Comparison of ENCODE assay signal across 16 cellular contexts in genomic region chr2:237729681-237730475, GRCh38.
A peak's percentile ranks its signal among the peaks of the same experiment; 100 is the strongest.
DNase-seq lines count a peak whose midpoint lies in the region; ATAC-seq and TF ChIP-seq lines count a peak whose summit lies in the region.
"Had no signal": no experiment of that assay in that cellular context is flagged by ENCODE, and none has a peak within 500 bp of the region (broad histone marks: within the 10 kb centered on the region; RNA-seq: fewer than 3 reads in every experiment).

No MANE protein-coding gene starts in this region.

- no peak overlapping the region for H3K9ac ChIP-seq in endodermal cell (ENCODE audit: extremely low read depth, low read length, poor library complexity, severe bottlenecking)
- H3K9ac ChIP-seq: BLaER1 had no signal

- H3K4me1 ChIP-seq in lung (ENCODE audit: control insufficient read depth in 2 of 2, insufficient read depth in 2 of 2, low read length in 2 of 2) (peaks cover 22 to 41% of the 10 kb centered on the region in 2 donors), urinary bladder (ENCODE audit: insufficient read depth) (peaks cover 6% of the 10 kb centered on the region), endodermal cell (ENCODE audit: control insufficient read depth, insufficient read depth, low read length) (peaks cover 25% of the 10 kb centered on the region)

- intact Hi-C loops in natural killer cell (cut with micrococcal nuclease): loop anchor here (5.0 kb wide), 1 partner anchor 33 kb away; no protein-coding TSS in a partner anchor

- H3K36me3 Mint-ChIP-seq in natural killer cell treated with Interleukin-12 subunit alpha and Interleukin-12 subunit beta and Interleukin-15 and Interleukin-18, amount 100 ng/mL, for 72 hours: peaks cover 4% of the 10 kb centered on the region
- H3K36me3 Mint-ChIP-seq in natural killer cell (no peaks in the 10 kb centered on the region), endodermal cell (ENCODE audit: low read depth) (peaks cover 19% of the 10 kb centered on the region)
- peaks cover 49% of the 10 kb centered on the region for H3K36me3 Mint-ChIP-seq in activated CD4-positive, alpha-beta memory T cell treated with anti-CD3 and anti-CD28 coated beads, Interleukin-2, amount 10 ng/mL, durations not matched to agents 7 days and 5 days (ENCODE audit: low read depth)

- peak overlapping the region; percentile 95 for H3K4me3 Mint-ChIP-seq in natural killer cell treated with Interleukin-12 subunit alpha and Interleukin-12 subunit beta and Interleukin-15 and Interleukin-18, amount 100 ng/mL, for 72 hours
- H3K4me3 Mint-ChIP-seq in natural killer cell (no peak overlapping the region), endodermal cell (no peak overlapping the region)
- no peak overlapping the region for H3K4me3 Mint-ChIP-seq in activated CD4-positive, alpha-beta memory T cell treated with anti-CD3 and anti-CD28 coated beads, Interleukin-2, amount 10 ng/mL, durations not matched to agents 7 days and 5 days

- TF ChIP-seq CTCF in natural killer cell (IDR thresholded peaks at IDR 0.05) (no peak), lung (IDR thresholded peaks at IDR 0.05; ENCODE audit: control extremely low read depth, extremely low read depth) (no peak), endodermal cell (conservative IDR thresholded peaks at IDR 0.05) (no peak)

- CTCF ChIA-PET in activated CD4-positive, alpha-beta memory T cell treated with anti-CD3 and anti-CD28 coated beads, Interleukin-2, amount 10 ng/mL, durations not matched to agents 7 days and 5 days (lab: Charles Lee): interaction anchor here (1.3 to 1.7 kb wide), 2 partner anchors 15 to 149 kb away, joined by 4 to 5 read pairs; no protein-coding TSS in a partner anchor

- H3K36me3 ChIP-seq in lung (ENCODE audit: control insufficient read depth in 2 of 2, insufficient read depth in 2 of 2, low read length in 2 of 2) (peaks cover 0 to 3% of the 10 kb centered on the region in 2 donors), urinary bladder (ENCODE audit: insufficient read depth) (no peaks in the 10 kb centered on the region), endodermal cell (ENCODE audit: control insufficient read depth, insufficient read depth, low read length) (peaks cover 59% of the 10 kb centered on the region)

- POLR2A ChIA-PET in activated CD4-positive, alpha-beta memory T cell treated with anti-CD3 and anti-CD28 coated beads, Interleukin-2, amount 10 ng/mL, durations not matched to agents 7 days and 5 days (lab: Charles Lee): interaction anchor here (2.6 to 4.0 kb wide), 2 partner anchors 33 to 36 kb away, joined by 20 to 21 read pairs; no protein-coding TSS in a partner anchor

- no peak overlapping the region for H3K4me3 ChIP-seq in lung
- peak overlapping the region; percentile 20 for H3K4me3 ChIP-seq in urinary bladder (ENCODE audit: low read depth, low read length)
- no peak overlapping the region for H3K4me3 ChIP-seq in endodermal cell (ENCODE audit: low read length)
- H3K4me3 ChIP-seq: BLaER1 had no signal

- H3K4me1 Mint-ChIP-seq in natural killer cell treated with Interleukin-12 subunit alpha and Interleukin-12 subunit beta and Interleukin-15 and Interleukin-18, amount 100 ng/mL, for 72 hours (ENCODE audit: low read depth in 2 of 2): peaks cover 40 to 66% of the 10 kb centered on the region in 2 donors
- peaks cover 63 to 70% of the 10 kb centered on the region in 2 donors for H3K4me1 Mint-ChIP-seq in natural killer cell
- peaks cover 64% of the 10 kb centered on the region for H3K4me1 Mint-ChIP-seq in activated CD4-positive, alpha-beta memory T cell treated with anti-CD3 and anti-CD28 coated beads, Interleukin-2, amount 10 ng/mL, durations not matched to agents 7 days and 5 days
- peaks cover 24% of the 10 kb centered on the region for H3K4me1 Mint-ChIP-seq in endodermal cell

- H3K9me3 Mint-ChIP-seq in natural killer cell treated with Interleukin-12 subunit alpha and Interleukin-12 subunit beta and Interleukin-15 and Interleukin-18, amount 100 ng/mL, for 72 hours: no peaks in the 10 kb centered on the region
- H3K9me3 Mint-ChIP-seq in natural killer cell (no peaks in the 10 kb centered on the region), endodermal cell (no peaks in the 10 kb centered on the region)
- H3K9me3 Mint-ChIP-seq in activated CD4-positive, alpha-beta memory T cell treated with anti-CD3 and anti-CD28 coated beads, Interleukin-2, amount 10 ng/mL, durations not matched to agents 7 days and 5 days: no peaks in the 10 kb centered on the region

- no peak for ATAC-seq in natural killer cell treated with Interleukin-12 subunit alpha and Interleukin-12 subunit beta and Interleukin-15 and Interleukin-18, amount 100 ng/mL, for 72 hours
- no peak for ATAC-seq in natural killer cell
- ATAC-seq in lung (ENCODE audit: insufficient read depth, low FRiP score): no peak
- ATAC-seq: activated CD4-positive, CD25-positive, alpha-beta regulatory T cell treated with anti-CD3 and anti-CD28 coated beads, Interleukin-2, amount 50 U/mL, for 24 hours had no signal

- H3K27me3 ChIP-seq in lung (ENCODE audit: control insufficient read depth, insufficient read depth) (no peaks in the 10 kb centered on the region), endodermal cell (ENCODE audit: control insufficient read depth, insufficient read depth, low read length, poor library complexity, severe bottlenecking) (no peaks in the 10 kb centered on the region)
- H3K27me3 ChIP-seq: BLaER1 had no signal

- DNase-seq in natural killer cell treated with Interleukin-12 subunit alpha and Interleukin-12 subunit beta and Interleukin-15 and Interleukin-18, amount 100 ng/mL, for 72 hours (ENCODE audit: low spot score): no peak
- DNase-seq in natural killer cell: no peak
- no peak for DNase-seq in activated CD4-positive, alpha-beta memory T cell treated with anti-CD3 and anti-CD28 coated beads, Interleukin-2, amount 10 ng/mL, durations not matched to agents 7 days and 5 days
- peak; percentile 9 for DNase-seq in lung (ENCODE audit: low spot score)
- DNase-seq in DMS153 treated with DMSO at 0.1 percent for 48 hours (lab: John Stamatoyannopoulos, UW; ENCODE audit: unreplicated experiment): no peak
- no peak for DNase-seq in GDM1 (lab: John Stamatoyannopoulos, UW)
- no peak for DNase-seq in endodermal cell
- DNase-seq: activated gamma-delta T cell; central memory CD4-positive, alpha-beta T cell; EL; erythroblast; stimulated activated CD4-positive, alpha-beta T cell treated with anti-CD3 and anti-CD28 coated beads, Interleukin-2, amount 100 ng/mL, for 48 hours; stimulated activated naive CD4-positive, alpha-beta T cell had no signal

- H3K27ac Mint-ChIP-seq in natural killer cell treated with Interleukin-12 subunit alpha and Interleukin-12 subunit beta and Interleukin-15 and Interleukin-18, amount 100 ng/mL, for 72 hours: peak overlapping the region; percentile 93
- H3K27ac Mint-ChIP-seq in natural killer cell: peak overlapping the region in 1 of 2 donors; percentile 54
- H3K27ac Mint-ChIP-seq in activated CD4-positive, alpha-beta memory T cell treated with anti-CD3 and anti-CD28 coated beads, Interleukin-2, amount 10 ng/mL, durations not matched to agents 7 days and 5 days: peak overlapping the region; percentile 15
- no peak overlapping the region for H3K27ac Mint-ChIP-seq in endodermal cell

- H3K9me3 ChIP-seq in lung (ENCODE audit: control insufficient read depth in 2 of 2, insufficient read depth in 1 of 2, low read length in 1 of 2): peaks cover 0 to 2% of the 10 kb centered on the region in 2 donors
- H3K9me3 ChIP-seq in endodermal cell (ENCODE audit: control insufficient read depth, low read length): no peaks in the 10 kb centered on the region
- H3K9me3 ChIP-seq: BLaER1 had no signal

- WGBS in lung, 2 donors: 59 to 77% methylated on average over 12 of the region's 12 CpGs
- WGBS in urinary bladder: 71% methylated on average over 12 of the region's 12 CpGs
- 93 to 100% methylated on average over 4 to 12 of the region's 12 CpGs for WGBS in endodermal cell (ENCODE audit: insufficient coverage in 1 of 2, insufficient read length in 1 of 2), 2 experiments

- no peaks in the 10 kb centered on the region for H3K27me3 Mint-ChIP-seq in natural killer cell treated with Interleukin-12 subunit alpha and Interleukin-12 subunit beta and Interleukin-15 and Interleukin-18, amount 100 ng/mL, for 72 hours
- no peaks in the 10 kb centered on the region for H3K27me3 Mint-ChIP-seq in natural killer cell (ENCODE audit: low read depth in 2 of 2)
- H3K27me3 Mint-ChIP-seq in activated CD4-positive, alpha-beta memory T cell treated with anti-CD3 and anti-CD28 coated beads, Interleukin-2, amount 10 ng/mL, durations not matched to agents 7 days and 5 days: no peaks in the 10 kb centered on the region
- no peaks in the 10 kb centered on the region for H3K27me3 Mint-ChIP-seq in endodermal cell (ENCODE audit: insufficient read depth)

- peak overlapping the region in 1 of 2 donors; percentile 48 for H3K27ac ChIP-seq in lung (ENCODE audit: low read depth in 1 of 2, low read length in 1 of 2)
- H3K27ac ChIP-seq in urinary bladder (ENCODE audit: low read depth): no peak overlapping the region
- no peak overlapping the region for H3K27ac ChIP-seq in endodermal cell (ENCODE audit: low read depth, low read length)
- H3K27ac ChIP-seq: BLaER1 had no signal
